ENCODE assay signal across 8 cellular contexts in the genomic region with DNA sequence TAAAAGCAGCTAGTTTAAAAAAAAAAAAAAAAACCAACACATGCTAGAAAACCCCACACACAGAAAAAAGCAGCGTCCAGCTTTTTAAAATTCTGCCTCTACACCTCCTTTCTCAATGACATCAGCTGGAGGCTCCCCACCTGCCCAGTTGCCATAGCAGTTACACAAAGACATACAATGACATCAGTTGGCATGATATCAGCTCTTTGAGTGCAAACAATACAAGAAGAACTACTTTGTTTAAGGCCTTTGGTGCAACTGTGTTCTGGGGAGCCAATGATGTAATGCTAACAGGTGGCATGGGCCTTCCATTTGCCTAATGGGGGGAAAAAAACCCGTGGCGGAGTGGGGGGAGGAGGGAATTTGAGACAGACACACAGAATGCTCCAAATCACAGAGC. TPM values are rescaled to one million over a fixed set of nuclear protein-coding genes. Genes with fewer than 3 reads are reported as not detected.
DNase-seq lines count a peak whose midpoint lies in the region; ATAC-seq and TF ChIP-seq lines count a peak whose summit lies in the region.

No MANE protein-coding gene starts in this region.

- ATAC-seq in GM18858 (IDR thresholded peaks at IDR 0.05; ENCODE audit: unreplicated experiment) (peak; percentile 27), HG03135 (IDR thresholded peaks at IDR 0.05; ENCODE audit: unreplicated experiment) (peak; percentile 51), right cardiac atrium (peak; percentile 50 to 81)

- DNase-seq in NCI-H446 treated with DMSO at 0.1 percent for 48 hours (lab: John Stamatoyannopoulos, UW) (peak; percentile 38), right cardiac atrium (peak in 1 of 3 donors; percentile 15), prostate gland (ENCODE audit: low spot score) (no peak), 8988T (no peak)
- DNase-seq in activated effector memory CD4-positive, alpha-beta T cell treated with anti-CD3 and anti-CD28 coated beads, Interleukin-2, amount 50 U/mL, for 16 hours, result peak; percentile 83
- DNase-seq in stimulated activated CD8-positive, alpha-beta memory T cell treated with anti-CD3 and anti-CD28 coated beads, Interleukin-2, amount 100 ng/mL, for 1 hour (ENCODE audit: low read depth in 2 of 2), result peak; percentile 9 to 15

- H3K4me3 ChIP-seq in right cardiac atrium (ENCODE audit: low read length) (no peak overlapping the region), prostate gland (no peak overlapping the region)

- WGBS in right cardiac atrium, result 47% methylated on average over 3 of the region's 3 CpGs
- 22% methylated on average over 3 of the region's 3 CpGs for WGBS in prostate gland

- no peaks in the 10 kb centered on the region for H3K36me3 ChIP-seq in prostate gland

- H3K27ac ChIP-seq in right cardiac atrium (ENCODE audit: low read length) (no peak overlapping the region), prostate gland (no peak overlapping the region)

- no peak for TF ChIP-seq POLR2A in prostate gland (IDR thresholded peaks at IDR 0.05)

- H3K27me3 ChIP-seq in right cardiac atrium (ENCODE audit: control insufficient read depth, insufficient read depth), result no peaks in the 10 kb centered on the region
- no peaks in the 10 kb centered on the region for H3K27me3 ChIP-seq in prostate gland (replicated peaks; ENCODE audit: insufficient read depth)

- H3K9me3 ChIP-seq in right cardiac atrium (ENCODE audit: control insufficient read depth, low read length), result no peaks in the 10 kb centered on the region
- H3K9me3 ChIP-seq in prostate gland, result no peaks in the 10 kb centered on the region

- intact Hi-C loops in right cardiac atrium (cut with DNase I) (no loop called here), prostate gland (cut with DNase I) (no loop called here)

- no peak for TF ChIP-seq CTCF in prostate gland (IDR thresholded peaks at IDR 0.05)

- H3K4me1 ChIP-seq in right cardiac atrium (ENCODE audit: control insufficient read depth, insufficient read depth, low read length), result peaks cover 2% of the 10 kb centered on the region
- no peaks in the 10 kb centered on the region for H3K4me1 ChIP-seq in prostate gland (replicated peaks)

RNA-seq across cellular contexts. Expression of a gene that starts 32.9 kb away (rescaled TPM):
- 1 to 10 TPM; 4.6 to 5.1 (median 4.9) TPM for total RNA-seq in right cardiac atrium
- 4.7 TPM for polyA plus RNA-seq in right cardiac atrium
- total RNA-seq in prostate gland, result 10 to 100 TPM in 1 of 2 donors, 1 to 10 TPM in 1; 5.8 to 13.6 TPM

Comparison
In these comparisons a context has a peak if more than half of its experiments do, and no peak if none do; other contexts are left out.
1. DNase-seq: peak in NCI-H446 treated with DMSO at 0.1 percent for 48 hours (single experiment), activated effector memory CD4-positive, alpha-beta T cell treated with anti-CD3 and anti-CD28 coated beads, Interleukin-2, amount 50 U/mL, for 16 hours (single experiment) and stimulated activated CD8-positive, alpha-beta memory T cell treated with anti-CD3 and anti-CD28 coated beads, Interleukin-2, amount 100 ng/mL, for 1 hour (2 of 2); none in prostate gland (single experiment) and 8988T (single experiment).
2. Peak in every context shown above with its lines, with median percentiles within 50 percentile points of each other: ATAC-seq.